ENCODE assay signal across 10 cellular contexts in genomic region chr19:52200044-52200443, GRCh38. TPM values are rescaled to one million over a fixed set of nuclear protein-coding genes. Genes with fewer than 3 reads are reported as not detected.
DNase-seq lines count a peak whose midpoint lies in the region; TF ChIP-seq lines count a peak whose summit lies in the region.
"Had no signal": no experiment of that assay in that cellular context is flagged by ENCODE, and none has a peak within 500 bp of the region (broad histone marks: within the 10 kb centered on the region; RNA-seq: fewer than 3 reads in every experiment).

No MANE protein-coding gene starts in this region.

- peak; percentile 42 for DNase-seq in AG04449 (ENCODE audit: low read depth, low spot score)
- DNase-seq in RWPE1 (ENCODE audit: low spot score): peak; percentile 16
- peak; percentile 90 for DNase-seq in fibroblast of mammary gland (ENCODE audit: low read depth)
- DNase-seq in occipital lobe (lab: John Stamatoyannopoulos, UW): peak; percentile 5
- no peak for DNase-seq in KG1 (lab: John Stamatoyannopoulos, UW)
- no peak for DNase-seq in DMS114 treated with DMSO at 0.1 percent for 48 hours (lab: John Stamatoyannopoulos, UW; ENCODE audit: unreplicated experiment)
- no peak for DNase-seq in C1 segment of cervical spinal cord (lab: John Stamatoyannopoulos, UW)
- no peak for DNase-seq in MV-4-11 (lab: John Stamatoyannopoulos, UW)
- DNase-seq: CD4-positive, alpha-beta memory T cell; NCI-H82 had no signal

- CTCF ChIA-PET in AG04449 (lab: Yijun Ruan, JAX) (interaction anchor here (0.7 to 1.0 kb wide), 4 partner anchors 36 to 151 kb away, joined by 3 to 5 read pairs (median 3); partner anchors contain the start of gene ZNF432), RWPE1 (lab: Yijun Ruan, JAX) (no interaction called here)

- POLR2A ChIA-PET in AG04449 (lab: Yijun Ruan, JAX) (interaction anchor here (0.6 to 1.6 kb wide), 7 partner anchors 8 to 28 kb away, joined by 3 to 9 read pairs (median 3); partner anchors contain the start of gene PPP2R1A), RWPE1 (lab: Yijun Ruan, JAX; ENCODE audit: low non-redundant PET) (interaction anchor here (0.5 to 1.3 kb wide), 2 partner anchors 11 to 609 kb away, joined by 4 read pairs; partner anchors contain the start of gene PPP2R1A)

- no peak for TF ChIP-seq CTCF in AG04449 (IDR thresholded peaks at IDR 0.05; ENCODE audit: insufficient read depth, low read length, missing control alignments)
- no peak for TF ChIP-seq CTCF in RWPE1 (conservative IDR thresholded peaks at IDR 0.05; ENCODE audit: low read depth)
- no peak for TF ChIP-seq CTCF in fibroblast of mammary gland (conservative IDR thresholded peaks at IDR 0.05; ENCODE audit: control insufficient read depth, insufficient read depth, low read depth, low read length)

- H3K4me3 ChIP-seq in AG04449 (ENCODE audit: low read depth, low read length) (no peak overlapping the region), fibroblast of mammary gland (ENCODE audit: control insufficient read depth, low read depth, low read length) (no peak overlapping the region)

- H3K27ac ChIP-seq in RWPE1: no peak overlapping the region

RNA-seq across cellular contexts. Expression of gene PPP2R1A, which starts 10.2 kb away (rescaled TPM):
- 255 TPM for total RNA-seq in occipital lobe

RNA-seq across cellular contexts. Expression of gene ZNF836, which starts 28.6 kb away (rescaled TPM):
- total RNA-seq in occipital lobe: 48.5 TPM

Comparison
In these comparisons a context has a peak if more than half of its experiments do, and no peak if none do; other contexts are left out.
1. DNase-seq: peak in AG04449 (single experiment), RWPE1 (single experiment), fibroblast of mammary gland (single experiment) and occipital lobe (single experiment); none in KG1 (single experiment), DMS114 treated with DMSO at 0.1 percent for 48 hours (single experiment), C1 segment of cervical spinal cord (0 of 14) and MV-4-11 (single experiment).